12 cellular contexts compared by ENCODE assay signal in genomic region chr11:68905421-68906360, GRCh38. TPM values are rescaled to one million over a fixed set of nuclear protein-coding genes. Genes with fewer than 3 reads are reported as not detected.
DNase-seq lines count a peak whose midpoint lies in the region; ATAC-seq and TF ChIP-seq lines count a peak whose summit lies in the region.
"Had no signal": no experiment of that assay in that cellular context is flagged by ENCODE, and none has a peak within 500 bp of the region (broad histone marks: within the 10 kb centered on the region; RNA-seq: fewer than 3 reads in every experiment).

No MANE protein-coding gene starts in this region.

- peak overlapping the region; percentile 84 for H3K4me2 ChIP-seq in DND-41 (ENCODE audit: insufficient read depth, low read length)

- H4K20me1 ChIP-seq in DND-41 (ENCODE audit: insufficient read depth, low read length) = peaks cover 13% of the 10 kb centered on the region

- DNase-seq in DND-41 (no peak), NB4 (ENCODE audit: low read depth) (no peak), osteocyte (ENCODE audit: extremely low spot score, unreplicated experiment) (no peak), 8988T (no peak), NCI-H187 (lab: John Stamatoyannopoulos, UW) (no peak), cerebellum (ENCODE audit: low spot score) (no peak), NCI-H1417 (lab: John Stamatoyannopoulos, UW) (no peak)
- DNase-seq: activated CD4-positive, alpha-beta T cell treated with anti-CD3 and anti-CD28 coated beads for 48 hours; cortex of kidney; NCI-H526 had no signal

- peaks cover 37% of the 10 kb centered on the region for H3K4me1 ChIP-seq in DND-41 (ENCODE audit: insufficient read depth, low read length)

- H3K9me3 ChIP-seq in DND-41 (ENCODE audit: insufficient read depth, low read length, severe bottlenecking) = no peaks in the 10 kb centered on the region
- H3K9me3 ChIP-seq: vagina had no signal

- H3K9ac ChIP-seq in DND-41 (ENCODE audit: low read depth, low read length) = peak overlapping the region; percentile 82

- TF ChIP-seq POLR2A in NB4 (IDR thresholded peaks at IDR 0.05; ENCODE audit: extremely low read depth, insufficient read length) = no peak

- peaks cover 46% of the 10 kb centered on the region for H3K36me3 ChIP-seq in DND-41 (ENCODE audit: insufficient read depth, low read length)

- peaks cover 73% of the 10 kb centered on the region for H3K36me3 Mint-ChIP-seq in dendritic cell treated with granulocyte-macrophage colony-stimulating factor and Interleukin-4, amounts not matched to agents 40 ng/mL and 50 ng/mL, for 4 days (ENCODE audit: low read depth)
- peaks cover 19% of the 10 kb centered on the region for H3K36me3 Mint-ChIP-seq in osteocyte (ENCODE audit: unreplicated experiment)

- intact Hi-C loops in dendritic cell treated with granulocyte-macrophage colony-stimulating factor and Interleukin-4, amounts not matched to agents 40 ng/mL and 50 ng/mL, for 4 days (cut with micrococcal nuclease) = loop anchor here (10.0 kb wide), 1 partner anchor 179 kb away; no protein-coding TSS in a partner anchor

- H3K27ac ChIP-seq in DND-41 (ENCODE audit: low read length) = no peak overlapping the region
- H3K27ac ChIP-seq: vagina had no signal

- H2AFZ ChIP-seq in DND-41 (ENCODE audit: low read depth, low read length) = no peak overlapping the region

- peak overlapping the region; percentile 88 for H3K27ac Mint-ChIP-seq in dendritic cell treated with granulocyte-macrophage colony-stimulating factor and Interleukin-4, amounts not matched to agents 40 ng/mL and 50 ng/mL, for 4 days
- H3K27ac Mint-ChIP-seq in osteocyte (ENCODE audit: unreplicated experiment) = peak overlapping the region; percentile 50

- H3K9me3 Mint-ChIP-seq in dendritic cell treated with granulocyte-macrophage colony-stimulating factor and Interleukin-4, amounts not matched to agents 40 ng/mL and 50 ng/mL, for 4 days = no peaks in the 10 kb centered on the region
- no peaks in the 10 kb centered on the region for H3K9me3 Mint-ChIP-seq in osteocyte (ENCODE audit: unreplicated experiment)

- no peak overlapping the region for H3K4me3 Mint-ChIP-seq in dendritic cell treated with granulocyte-macrophage colony-stimulating factor and Interleukin-4, amounts not matched to agents 40 ng/mL and 50 ng/mL, for 4 days
- H3K4me3 Mint-ChIP-seq in osteocyte (ENCODE audit: unreplicated experiment) = peak overlapping the region; percentile 99

- H3K27me3 ChIP-seq in DND-41 (ENCODE audit: insufficient read depth, low read length, poor library complexity) = no peaks in the 10 kb centered on the region
- H3K27me3 ChIP-seq: vagina had no signal

- H3K27me3 Mint-ChIP-seq in dendritic cell treated with granulocyte-macrophage colony-stimulating factor and Interleukin-4, amounts not matched to agents 40 ng/mL and 50 ng/mL, for 4 days = no peaks in the 10 kb centered on the region
- H3K27me3 Mint-ChIP-seq in osteocyte (ENCODE audit: unreplicated experiment) = no peaks in the 10 kb centered on the region

- H3K79me2 ChIP-seq in DND-41 (ENCODE audit: insufficient read depth, low read length) = peaks cover 60% of the 10 kb centered on the region

- no peak for ATAC-seq in DND-41 (ENCODE audit: insufficient read depth, low read depth)

- H3K4me3 ChIP-seq in DND-41 (ENCODE audit: low read depth in 1 of 2, low read length in 2 of 2) (peak overlapping the region in 1 of 2 experiments; percentile 95; a peak in 2 of 4 replicates), NB4 (ENCODE audit: low read depth, low read length) (peak overlapping the region; percentile 98)

- no peak for TF ChIP-seq CTCF in DND-41 (IDR thresholded peaks at IDR 0.05; ENCODE audit: borderline replicate concordance, extremely low read depth, low read length, poor library complexity, severe bottlenecking)
- TF ChIP-seq CTCF in NB4 (IDR thresholded peaks at IDR 0.05; ENCODE audit: low read depth, low read length) = no peak
- no peak for TF ChIP-seq CTCF in osteocyte (IDR thresholded peaks at IDR 0.05)

- H3K4me1 Mint-ChIP-seq in dendritic cell treated with granulocyte-macrophage colony-stimulating factor and Interleukin-4, amounts not matched to agents 40 ng/mL and 50 ng/mL, for 4 days (ENCODE audit: low read depth) = peaks cover 33% of the 10 kb centered on the region
- peaks cover 36% of the 10 kb centered on the region for H3K4me1 Mint-ChIP-seq in osteocyte (ENCODE audit: unreplicated experiment)

RNA-seq across cellular contexts. Expression of gene IGHMBP2, which starts 2.0 kb away (rescaled TPM):
- total RNA-seq in osteocyte (29.7 and 30.5 TPM in 2 replicates), cerebellum (15.3 TPM)

RNA-seq across cellular contexts. Expression of gene MRPL21, which starts 2.1 kb away (rescaled TPM):
- total RNA-seq in osteocyte = 43.8 and 50.3 TPM in 2 replicates
- total RNA-seq in cerebellum = 25.0 TPM
